In the genomic region with DNA sequence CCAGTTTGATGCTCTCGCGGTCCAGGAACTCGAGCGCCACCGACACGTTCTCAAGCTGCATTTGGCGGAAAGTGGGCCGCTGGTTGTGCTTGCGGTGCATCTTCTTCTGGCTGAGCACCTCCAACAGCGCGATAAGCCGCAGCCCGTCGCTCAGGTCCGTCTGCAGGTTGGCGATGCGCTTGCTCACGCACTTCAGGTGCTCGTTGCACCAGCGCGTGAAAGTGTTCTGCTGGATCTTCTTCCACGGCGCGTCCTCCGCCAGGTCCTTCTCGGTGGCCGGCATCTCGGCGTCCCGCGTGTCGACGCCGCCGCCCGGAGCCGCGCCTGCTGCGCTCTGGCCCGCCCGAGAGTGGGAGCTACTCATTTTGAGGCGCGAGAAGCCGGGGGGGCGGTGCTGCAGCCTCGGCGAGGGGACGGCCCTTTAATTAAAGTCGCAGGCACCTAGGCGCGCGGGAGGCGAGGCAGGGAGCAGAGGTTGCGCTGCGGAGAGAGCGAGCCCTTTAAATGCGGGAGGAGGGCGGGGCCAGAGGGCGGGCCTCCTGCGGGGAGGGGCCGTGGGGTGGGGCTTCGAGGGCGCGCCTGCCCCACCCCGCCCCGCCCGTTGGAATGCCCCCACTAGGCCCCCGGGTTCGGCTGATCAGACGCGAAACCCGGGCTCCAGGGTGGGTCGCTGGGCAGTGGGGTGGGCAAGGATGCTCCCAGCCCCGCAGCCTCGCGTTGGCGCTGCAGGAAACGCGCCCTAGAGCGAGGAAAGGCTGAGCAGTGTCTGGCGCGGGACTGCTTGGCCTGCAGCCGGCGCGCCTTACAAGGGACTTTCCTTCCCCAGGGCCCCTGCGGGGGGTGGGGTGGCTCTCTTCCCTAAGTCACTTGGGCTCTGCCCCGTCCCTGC, we compare ENCODE assay signal across 8 cellular contexts. TPM values are rescaled to one million over a fixed set of nuclear protein-coding genes. Genes with fewer than 3 reads are reported as not detected.
A peak's percentile ranks its signal among the peaks of the same experiment; 100 is the strongest.
DNase-seq lines count a peak whose midpoint lies in the region; ATAC-seq, FAIRE-seq and TF ChIP-seq lines count a peak whose summit lies in the region.

No MANE protein-coding gene starts in this region.

- peaks cover 2% of the 10 kb centered on the region for H3K36me3 ChIP-seq in kidney epithelial cell (ENCODE audit: control insufficient read depth, insufficient read depth, low read length)

- DNase-seq in A549 (ENCODE audit: low read depth in 1 of 2, low spot score in 1 of 2) (peak; percentile 70 to 96), NCI-H2227 treated with DMSO at 0.1 percent for 48 hours (lab: John Stamatoyannopoulos, UW) (peak; percentile 89), kidney epithelial cell (ENCODE audit: low read depth) (peak; percentile 49)
- DNase-seq in activated CD4-positive, CD25-positive, alpha-beta regulatory T cell (lab: John Stamatoyannopoulos, UW), result peak; percentile 78 to 85 (median 81)
- peak; percentile 90 for DNase-seq in central memory CD4-positive, alpha-beta T cell
- DNase-seq in stimulated activated CD4-positive, alpha-beta T cell treated with anti-CD3 and anti-CD28 coated beads, Interleukin-15, amount 100 ng/mL, for 1 hour (ENCODE audit: low read depth in 1 of 2, low spot score in 1 of 2), result peak; percentile 86

- POLR2A ChIA-PET in A549 (lab: Yijun Ruan, JAX), result interaction anchor here (0.6 to 1.3 kb wide), 8 partner anchors 8 to 402 kb away, joined by 3 to 11 read pairs (median 3); partner anchors contain the start of gene EMD

- H3K4me2 ChIP-seq in A549, result peak overlapping the region; percentile 99

- TF ChIP-seq CTCF in A549 (IDR thresholded peaks at IDR 0.05) (no peak), kidney epithelial cell (IDR thresholded peaks at IDR 0.05; ENCODE audit: insufficient read depth, low read length, poor library complexity, severe bottlenecking) (no peak)

- H3K27me3 ChIP-seq in kidney epithelial cell (ENCODE audit: control insufficient read depth, insufficient read depth, low read length), result no peaks in the 10 kb centered on the region

- CTCF ChIA-PET in A549 (lab: Yijun Ruan, JAX), result interaction anchor here (1.8 kb wide), 1 partner anchor 21 kb away, joined by 4 read pairs; no protein-coding TSS in a partner anchor

- H3K4me1 ChIP-seq in A549, result peaks cover 46% of the 10 kb centered on the region

- no peak for TF ChIP-seq RAD21 in A549 (conservative IDR thresholded peaks at IDR 0.05 in 1 of 2, IDR thresholded peaks at IDR 0.05 in 1 of 2)

- ATAC-seq in A549, result peak; percentile 30 to 65
- peak; percentile 59 for ATAC-seq in GM18868 (IDR thresholded peaks at IDR 0.05; ENCODE audit: unreplicated experiment)
- peak; percentile 59 for ATAC-seq in HG03135 (IDR thresholded peaks at IDR 0.05; ENCODE audit: unreplicated experiment)

- H3K27ac ChIP-seq in A549, result peak overlapping the region; percentile 98 to 100

- peak; percentile 100 for TF ChIP-seq POLR2A in A549 (IDR thresholded peaks at IDR 0.05; ENCODE audit: low read length)

- TF ChIP-seq EP300 in A549 (IDR thresholded peaks at IDR 0.05), result no peak

- FAIRE-seq in A549 (lab: Jason Lieb, UNC), result no peak

- 0% methylated on average over 15 of the region's 87 CpGs for WGBS in A549 (ENCODE audit: missing lambda C conversion rate)

- H3K4me3 ChIP-seq in A549 (peak overlapping the region; percentile 98), kidney epithelial cell (ENCODE audit: low read depth, low read length) (peak overlapping the region; percentile 95)

- no peaks in the 10 kb centered on the region for H3K9me3 ChIP-seq in A549

TF ChIP-seq in A549, 52 proteins besides CTCF, POLR2A, EP300 and RAD21 (continues in another document):
- TF ChIP-seq MAZ (IDR thresholded peaks at IDR 0.05; ENCODE audit: borderline replicate concordance, low read depth, low read length) (peak; percentile 90; the same call in 1 of the 2 replicates), FOXS1 (CRISPR knock-in tag; IDR thresholded peaks at IDR 0.05) (no peak), BCL3 (IDR thresholded peaks at IDR 0.05) (peak; percentile 89), TP53 (CRISPR knock-in tag; IDR thresholded peaks at IDR 0.05) (peak; percentile 81; the same call in 1 of the 2 replicates), ZFP36 (IDR thresholded peaks at IDR 0.05; ENCODE audit: borderline replicate concordance, partially characterized antibody) (no peak), CBX8 (IDR thresholded peaks at IDR 0.05) (no peak), EHMT2 (IDR thresholded peaks at IDR 0.05; ENCODE audit: low read depth) (no peak), GATA3 (IDR thresholded peaks at IDR 0.05; ENCODE audit: borderline replicate concordance) (peak; percentile 39; the same call in 1 of the 2 replicates), POLR2AphosphoS2 (conservative IDR thresholded peaks at IDR 0.05; ENCODE audit: low read length) (no peak), SREBF2 (IDR thresholded peaks at IDR 0.05) (no peak), HMGXB4 (CRISPR knock-in tag; IDR thresholded peaks at IDR 0.05; ENCODE audit: borderline replicate concordance) (no peak), MAFK (IDR thresholded peaks at IDR 0.05; ENCODE audit: partially characterized antibody) (no peak), ZSCAN20 (CRISPR knock-in tag; IDR thresholded peaks at IDR 0.05) (no peak), JUN (IDR thresholded peaks at IDR 0.05) (peak; percentile 79 to 97; a peak in 4 of 5 replicates), HEYL (CRISPR knock-in tag; IDR thresholded peaks at IDR 0.05) (no peak), JUNB (IDR thresholded peaks at IDR 0.05) (no peak), MAX (IDR thresholded peaks at IDR 0.05) (peak; percentile 93), NFE2L2 (conservative IDR thresholded peaks at IDR 0.05; ENCODE audit: low read length) (no peak)

RNA-seq across cellular contexts. Expression of gene FLNA, which starts 3.3 kb away (rescaled TPM):
- polyA plus RNA-seq in A549 (2011; rRNA removed) (303 and 351 TPM in 2 replicates), A549 (2017; fragmentation: RNase III; extraction: RNeasy Plus Mini Kit Qiagen cat#74134 plus additional on column Dnase treatment) (1,116 to 1,252 TPM (median 1,118 TPM) in 3 replicates)
- polyA plus RNA-seq in A549 (2012; cell fraction: cytosol; rRNA removed), result 552 and 728 TPM in 2 replicates
- 3,208 and 3,689 TPM in 2 replicates for polyA plus RNA-seq in A549 (2012; cell fraction: nucleus; rRNA removed)
- polyA minus RNA-seq in A549 (2011; rRNA and poly(A)+ RNA removed), result 1,164 and 1,868 TPM in 2 replicates
- total RNA-seq in kidney epithelial cell, result 2,357 and 2,761 TPM in 2 replicates

RNA-seq across cellular contexts. Expression of gene EMD, which starts 8.0 kb away (rescaled TPM):
- polyA plus RNA-seq in A549 (2011; rRNA removed) (34.6 and 40.7 TPM in 2 replicates), A549 (2017; fragmentation: RNase III; extraction: RNeasy Plus Mini Kit Qiagen cat#74134 plus additional on column Dnase treatment) (126 to 131 TPM (median 130 TPM) in 3 replicates)
- 69.1 and 94.4 TPM in 2 replicates for polyA plus RNA-seq in A549 (2012; cell fraction: cytosol; rRNA removed)
- polyA plus RNA-seq in A549 (2012; cell fraction: nucleus; rRNA removed), result 86.5 and 123 TPM in 2 replicates
- polyA minus RNA-seq in A549 (2011; rRNA and poly(A)+ RNA removed), result 44.1 and 55.6 TPM in 2 replicates
- 56.2 and 60.5 TPM in 2 replicates for total RNA-seq in kidney epithelial cell

RNA-seq across cellular contexts. Expression of gene RPL10, which starts 27.1 kb away (rescaled TPM):
- 3,216 and 3,468 TPM in 2 replicates for polyA plus RNA-seq in A549 (2011; rRNA removed)
- 4,988 and 5,624 TPM in 2 replicates for polyA plus RNA-seq in A549 (2012; cell fraction: cytosol; rRNA removed)
- polyA plus RNA-seq in A549 (2012; cell fraction: nucleus; rRNA removed), result 3,974 and 5,274 TPM in 2 replicates
- 4,594 to 4,829 TPM (median 4,804 TPM) in 3 replicates for polyA plus RNA-seq in A549 (2017; fragmentation: RNase III; extraction: RNeasy Plus Mini Kit Qiagen cat#74134 plus additional on column Dnase treatment)
- polyA minus RNA-seq in A549 (2011; rRNA and poly(A)+ RNA removed), result 1,628 and 1,978 TPM in 2 replicates
- 8,307 and 11,298 TPM in 2 replicates for total RNA-seq in kidney epithelial cell

RNA-seq across cellular contexts. Expression of gene DNASE1L1, which starts 37.9 kb away (rescaled TPM):
- polyA plus RNA-seq in A549 (2011; rRNA removed), result 14.3 and 21.6 TPM in 2 replicates
- 16.3 and 23.8 TPM in 2 replicates for polyA plus RNA-seq in A549 (2012; cell fraction: cytosol; rRNA removed)
- polyA plus RNA-seq in A549 (2012; cell fraction: nucleus; rRNA removed), result 38.6 and 39.1 TPM in 2 replicates
- polyA plus RNA-seq in A549 (2017; fragmentation: RNase III; extraction: RNeasy Plus Mini Kit Qiagen cat#74134 plus additional on column Dnase treatment), result 20.9 to 24.5 TPM (median 24.4 TPM) in 3 replicates
- polyA minus RNA-seq in A549 (2011; rRNA and poly(A)+ RNA removed), result 15.2 and 23.5 TPM in 2 replicates
- 15.5 and 16.6 TPM in 2 replicates for total RNA-seq in kidney epithelial cell

RNA-seq across cellular contexts. Expression of gene TAFAZZIN, which starts 40.2 kb away (rescaled TPM):
- polyA plus RNA-seq in A549 (2011; rRNA removed) (32.6 and 36.9 TPM in 2 replicates), A549 (2017; fragmentation: RNase III; extraction: RNeasy Plus Mini Kit Qiagen cat#74134 plus additional on column Dnase treatment) (25.7 to 36.3 TPM (median 34.4 TPM) in 3 replicates)
- 35.6 and 45.5 TPM in 2 replicates for polyA plus RNA-seq in A549 (2012; cell fraction: cytosol; rRNA removed)
- 150 and 154 TPM in 2 replicates for polyA plus RNA-seq in A549 (2012; cell fraction: nucleus; rRNA removed)
- polyA minus RNA-seq in A549 (2011; rRNA and poly(A)+ RNA removed), result 28.0 and 35.3 TPM in 2 replicates
- 55.2 and 62.0 TPM in 2 replicates for total RNA-seq in kidney epithelial cell

Comparison
In these comparisons a context has a peak if more than half of its experiments do, and no peak if none do; other contexts are left out.
1. Peak in every context shown above with its lines: DNase-seq, ATAC-seq, H3K4me3 ChIP-seq and H3K27ac ChIP-seq.